Comparison of ENCODE assay signal across 26 cellular contexts in genomic region chr10:124952123-124952522, GRCh38.
"Had no signal": no experiment of that assay in that cellular context is flagged by ENCODE, and none has a peak within 500 bp of the region (broad histone marks: within the 10 kb centered on the region; RNA-seq: fewer than 3 reads in every experiment).

No MANE protein-coding gene starts in this region.

- H3K9me3 ChIP-seq: esophagus squamous epithelium, left lung, lower lobe of right lung, ovary, prostate gland, stomach, thyroid gland had no signal

- H3K36me3 ChIP-seq: left lung, ovary, prostate gland, thyroid gland had no signal

- H3K9me3 Mint-ChIP-seq: activated CD4-positive, alpha-beta memory T cell treated with anti-CD3 and anti-CD28 coated beads for 36 hours; activated naive CD4-positive, alpha-beta T cell treated with anti-CD3 and anti-CD28 coated beads, Interleukin-2, amount 10 ng/mL, durations not matched to agents 7 days and 5 days; activated naive CD8-positive, alpha-beta T cell treated with anti-CD3 and anti-CD28 coated beads, Interleukin-2, amount 10 ng/mL, durations not matched to agents 7 days and 5 days; activated T-helper 1 cell treated with anti-CD3 and anti-CD28 coated beads, Interleukin-12 subunit alpha, Interleukin-12 subunit beta, Interleukin-2, Interleukin-4 antibody, amounts not matched to agents 30 ng/mL and 10 ng/mL and 1 ng/mL, durations not matched to agents 14 hours and 24 hours and 36 hours; dendritic cell treated with granulocyte-macrophage colony-stimulating factor and Interleukin-4, amounts not matched to agents 40 ng/mL and 50 ng/mL, for 4 days; naive B cell; stimulated activated naive B cell treated with anti-CD40 and anti-IgM and Interleukin-4, amounts not matched to agents 10 μg/mL and 1 μg/mL and 100 μg/mL, for 72 hours; T-helper 1 cell treated with Interleukin-12 subunit alpha and Interleukin-12 subunit beta and Interleukin-4 antibody, amounts not matched to agents 30 μg/mL and 1 μg/mL, for 36 hours had no signal

- H3K4me1 ChIP-seq: prostate gland had no signal

- H3K27me3 Mint-ChIP-seq: activated CD4-positive, alpha-beta memory T cell treated with anti-CD3 and anti-CD28 coated beads for 36 hours; activated naive CD4-positive, alpha-beta T cell treated with anti-CD3 and anti-CD28 coated beads, Interleukin-2, amount 10 ng/mL, durations not matched to agents 7 days and 5 days; activated naive CD8-positive, alpha-beta T cell treated with anti-CD3 and anti-CD28 coated beads, Interleukin-2, amount 10 ng/mL, durations not matched to agents 7 days and 5 days; dendritic cell treated with granulocyte-macrophage colony-stimulating factor and Interleukin-4, amounts not matched to agents 40 ng/mL and 50 ng/mL, for 4 days; naive B cell; stimulated activated naive B cell treated with anti-CD40 and anti-IgM and Interleukin-4, amounts not matched to agents 10 μg/mL and 1 μg/mL and 100 μg/mL, for 72 hours had no signal

- H3K27ac ChIP-seq: esophagus squamous epithelium, left lung, lower lobe of right lung, ovary, prostate gland, stomach, thyroid gland, VCaP had no signal

- H3K27me3 ChIP-seq: esophagus squamous epithelium, left lung, ovary, stomach, thyroid gland had no signal

- H3K4me3 Mint-ChIP-seq: activated CD4-positive, alpha-beta memory T cell treated with anti-CD3 and anti-CD28 coated beads for 36 hours; activated naive CD4-positive, alpha-beta T cell treated with anti-CD3 and anti-CD28 coated beads, Interleukin-2, amount 10 ng/mL, durations not matched to agents 7 days and 5 days; activated naive CD8-positive, alpha-beta T cell treated with anti-CD3 and anti-CD28 coated beads, Interleukin-2, amount 10 ng/mL, durations not matched to agents 7 days and 5 days; activated T-helper 1 cell treated with anti-CD3 and anti-CD28 coated beads, Interleukin-12 subunit alpha, Interleukin-12 subunit beta, Interleukin-2, Interleukin-4 antibody, amounts not matched to agents 30 ng/mL and 10 ng/mL and 1 ng/mL, durations not matched to agents 14 hours and 24 hours and 36 hours; dendritic cell treated with granulocyte-macrophage colony-stimulating factor and Interleukin-4, amounts not matched to agents 40 ng/mL and 50 ng/mL, for 4 days; stimulated activated naive B cell treated with anti-CD40 and anti-IgM and Interleukin-4, amounts not matched to agents 10 μg/mL and 1 μg/mL and 100 μg/mL, for 72 hours; T-helper 1 cell treated with Interleukin-12 subunit alpha and Interleukin-12 subunit beta and Interleukin-4 antibody, amounts not matched to agents 30 μg/mL and 1 μg/mL, for 36 hours had no signal

- ATAC-seq: left lung; lower lobe of right lung; stimulated activated naive B cell treated with anti-CD40 and anti-IgM and Interleukin-4, amounts not matched to agents 10 μg/mL and 1 μg/mL and 100 μg/mL, for 72 hours had no signal

- H3K4me3 ChIP-seq: esophagus squamous epithelium, left lung, lower lobe of right lung, ovary, prostate gland, stomach, thyroid gland had no signal

- DNase-seq: activated CD4-positive, alpha-beta memory T cell treated with anti-CD3 and anti-CD28 coated beads for 36 hours; activated CD4-positive, alpha-beta T cell treated with anti-CD3 and anti-CD28 coated beads for 4 hours; activated CD8-positive, alpha-beta memory T cell treated with anti-CD3 and anti-CD28 coated beads, Interleukin-2, amount 50 U/mL, for 4 hours; activated gamma-delta T cell; activated naive CD4-positive, alpha-beta T cell treated with anti-CD3 and anti-CD28 coated beads, Interleukin-2, amount 10 ng/mL, durations not matched to agents 7 days and 5 days; activated naive CD8-positive, alpha-beta T cell treated with anti-CD3 and anti-CD28 coated beads, Interleukin-2, amount 10 ng/mL, durations not matched to agents 7 days and 5 days; activated T-cell treated with anti-CD3 and anti-CD28 coated beads, Interleukin-2, amount 50 U/mL, for 1 hour; amniotic stem cell; caudate nucleus; esophagus squamous epithelium; foreskin melanocyte; left lung; lower lobe of right lung; naive B cell; ovary; stimulated activated CD4-positive, alpha-beta T cell treated with anti-CD3 and anti-CD28 coated beads, Interleukin-15, amount 100 ng/mL, for 24 hours; stimulated activated CD4-positive, alpha-beta T cell treated with anti-CD3 and anti-CD28 coated beads, Interleukin-2, amount 100 ng/mL, for 24 hours; stimulated activated naive B cell treated with anti-CD40 and anti-IgM and Interleukin-4, amounts not matched to agents 10 μg/mL and 1 μg/mL and 100 μg/mL, for 72 hours; stomach; T-helper 9 cell; thyroid gland had no signal

- H3K27ac Mint-ChIP-seq: activated CD4-positive, alpha-beta memory T cell treated with anti-CD3 and anti-CD28 coated beads for 36 hours; activated naive CD4-positive, alpha-beta T cell treated with anti-CD3 and anti-CD28 coated beads, Interleukin-2, amount 10 ng/mL, durations not matched to agents 7 days and 5 days; activated naive CD8-positive, alpha-beta T cell treated with anti-CD3 and anti-CD28 coated beads, Interleukin-2, amount 10 ng/mL, durations not matched to agents 7 days and 5 days; activated T-helper 1 cell treated with anti-CD3 and anti-CD28 coated beads, Interleukin-12 subunit alpha, Interleukin-12 subunit beta, Interleukin-2, Interleukin-4 antibody, amounts not matched to agents 30 ng/mL and 10 ng/mL and 1 ng/mL, durations not matched to agents 14 hours and 24 hours and 36 hours; dendritic cell treated with granulocyte-macrophage colony-stimulating factor and Interleukin-4, amounts not matched to agents 40 ng/mL and 50 ng/mL, for 4 days; stimulated activated naive B cell treated with anti-CD40 and anti-IgM and Interleukin-4, amounts not matched to agents 10 μg/mL and 1 μg/mL and 100 μg/mL, for 72 hours; T-helper 1 cell treated with Interleukin-12 subunit alpha and Interleukin-12 subunit beta and Interleukin-4 antibody, amounts not matched to agents 30 μg/mL and 1 μg/mL, for 36 hours had no signal
